In genomic region chr1:180166436-180166800, GRCh38 we compare ENCODE assay signal across 17 cellular contexts. TPM values are rescaled to one million over a fixed set of nuclear protein-coding genes. Genes with fewer than 3 reads are reported as not detected.
DNase-seq lines count a peak whose midpoint lies in the region; ATAC-seq and TF ChIP-seq lines count a peak whose summit lies in the region.
"Had no signal": no experiment of that assay in that cellular context is flagged by ENCODE, and none has a peak within 500 bp of the region (broad histone marks: within the 10 kb centered on the region; RNA-seq: fewer than 3 reads in every experiment).

No MANE protein-coding gene starts in this region.

- BruUV-seq in HCT116 (replicated peaks; lab: Mats Ljungman, UMichigan): no TSS peak

- H2BK15ac ChIP-seq in neuronal stem cell (ENCODE audit: low read length): no peak overlapping the region

- RAD21 ChIA-PET in HCT116 (lab: Charles Lee; ENCODE audit: low non-redundant PET in 1 of 2, low total read pairs in 2 of 2, uncharacterized antibody in 2 of 2, unreplicated experiment in 2 of 2): no interaction called here

- no peaks in the 10 kb centered on the region for H3K27me3 Mint-ChIP-seq in naive thymus-derived CD4-positive, alpha-beta T cell
- H3K27me3 Mint-ChIP-seq: T-cell had no signal

- peaks cover 5% of the 10 kb centered on the region; the same call in 1 of the 2 replicates for H3K79me2 ChIP-seq in HCT116 (ENCODE audit: insufficient read depth, low read length)

- POLR2A ChIA-PET in HCT116 (lab: Charles Lee): no interaction called here
- POLR2A ChIA-PET in naive thymus-derived CD4-positive, alpha-beta T cell (lab: Charles Lee): no interaction called here

- ATAC-seq in HCT116: no peak
- no peak for ATAC-seq in lung (ENCODE audit: insufficient read depth, low FRiP score)
- ATAC-seq in naive thymus-derived CD4-positive, alpha-beta T cell: no peak
- ATAC-seq: T-cell had no signal

- CTCF ChIA-PET in HCT116 (lab: Charles Lee): interaction anchor here (3.3 to 5.2 kb wide), 2 partner anchors 13 to 352 kb away, joined by 19 to 41 read pairs; no protein-coding TSS in a partner anchor
- CTCF ChIA-PET in naive thymus-derived CD4-positive, alpha-beta T cell (lab: Charles Lee): interaction anchor here (0.6 to 1.3 kb wide), 3 partner anchors 12 to 216 kb away, joined by 3 to 4 read pairs (median 4); no protein-coding TSS in a partner anchor

- H4K20me1 ChIP-seq in HCT116 (ENCODE audit: insufficient read depth): no peaks in the 10 kb centered on the region

- TF ChIP-seq POLR2A in HCT116 (IDR thresholded peaks at IDR 0.05; ENCODE audit: borderline replicate concordance, extremely low read depth, insufficient read depth, insufficient read length): no peak

- H2AFZ ChIP-seq in HCT116 (ENCODE audit: low read depth, low read length, poor library complexity, severe bottlenecking) (no peak overlapping the region), neuronal stem cell (ENCODE audit: low read length) (no peak overlapping the region)

- H3K18ac ChIP-seq in neuronal stem cell (ENCODE audit: low read length): no peak overlapping the region

- no peaks in the 10 kb centered on the region for H3K9me2 ChIP-seq in HCT116 (ENCODE audit: insufficient read depth)

- H2AK5ac ChIP-seq in neuronal stem cell (ENCODE audit: low read depth, low read length): no peak overlapping the region

- no peak overlapping the region for H3K4me2 ChIP-seq in HCT116 (ENCODE audit: low read length)
- no peak overlapping the region for H3K4me2 ChIP-seq in neuronal stem cell (ENCODE audit: insufficient read depth, low read length, poor library complexity, severe bottlenecking)

- H3K4me1 ChIP-seq in HCT116 (ENCODE audit: control insufficient read depth in 1 of 2, insufficient read depth in 2 of 2, low read length in 2 of 2) (peaks cover 29 to 46% of the 10 kb centered on the region in 2 experiments), ascending aorta (peaks cover 3 to 7% of the 10 kb centered on the region in 2 donors), lung (ENCODE audit: control insufficient read depth in 2 of 2, insufficient read depth in 2 of 2, low read length in 2 of 2) (peaks cover 0 to 28% of the 10 kb centered on the region in 2 donors), skeletal muscle tissue (ENCODE audit: control insufficient read depth in 3 of 3, insufficient read depth in 3 of 3, low read length in 3 of 3) (peaks cover 52 to 54% (median 53%) of the 10 kb centered on the region in 3 donors), neuronal stem cell (ENCODE audit: control insufficient read depth in 2 of 2, insufficient read depth in 1 of 2, low read depth in 1 of 2, low read length in 2 of 2) (peaks cover 0 to 9% of the 10 kb centered on the region in 2 donors)
- no peaks in the 10 kb centered on the region for H3K4me1 ChIP-seq in naive thymus-derived CD4-positive, alpha-beta T cell (ENCODE audit: control insufficient read depth in 2 of 2, insufficient read depth in 2 of 2, low read length in 2 of 2)

- H3K4ac ChIP-seq in neuronal stem cell (ENCODE audit: low read length): no peak overlapping the region

- no peak overlapping the region for H2BK5ac ChIP-seq in neuronal stem cell (ENCODE audit: low read length)

- H3K23ac ChIP-seq in neuronal stem cell (ENCODE audit: low read depth, low read length, poor library complexity): no peak overlapping the region

- H3K79me1 ChIP-seq in neuronal stem cell (ENCODE audit: low read depth, low read length): no peaks in the 10 kb centered on the region

- H3K4me3 Mint-ChIP-seq in naive thymus-derived CD4-positive, alpha-beta T cell: no peak overlapping the region
- H3K4me3 Mint-ChIP-seq: mesothelial cell of epicardium, T-cell had no signal

- H3K27me3 ChIP-seq in HCT116 (ENCODE audit: insufficient read depth, low read length) (no peaks in the 10 kb centered on the region), ascending aorta (no peaks in the 10 kb centered on the region), lung (ENCODE audit: control insufficient read depth, insufficient read depth) (no peaks in the 10 kb centered on the region), skeletal muscle tissue (ENCODE audit: control insufficient read depth in 3 of 3, insufficient read depth in 3 of 3, low read length in 3 of 3) (no peaks in the 10 kb centered on the region), neuronal stem cell (ENCODE audit: control insufficient read depth in 3 of 3, insufficient read depth in 3 of 3, low read depth in 1 of 3, low read length in 3 of 3) (no peaks in the 10 kb centered on the region)
- no peaks in the 10 kb centered on the region for H3K27me3 ChIP-seq in naive thymus-derived CD4-positive, alpha-beta T cell (ENCODE audit: control insufficient read depth in 2 of 2, insufficient read depth in 2 of 2, low read length in 2 of 2)
- H3K27me3 ChIP-seq: MG63 had no signal

- H3K27ac ChIP-seq in HCT116 (ENCODE audit: low read depth, low read length) (peak overlapping the region; percentile 70), ascending aorta (peak overlapping the region; percentile 35 to 38), lung (ENCODE audit: low read depth in 1 of 2, low read length in 1 of 2) (peak overlapping the region; percentile 48 to 82), skeletal muscle tissue (ENCODE audit: low read depth, low read length) (peak overlapping the region; percentile 82), neuronal stem cell (replicated peaks; ENCODE audit: low read length) (no peak overlapping the region)
- no peak overlapping the region for H3K27ac ChIP-seq in naive thymus-derived CD4-positive, alpha-beta T cell (ENCODE audit: low read depth, low read length)

- TF ChIP-seq CTCF in HCT116 (IDR thresholded peaks at IDR 0.05 in 2 of 3, conservative IDR thresholded peaks at IDR 0.05 in 1 of 3; ENCODE audit: borderline replicate concordance in 1 of 3, insufficient read depth in 1 of 3, low read depth in 2 of 3, low read length in 2 of 3) (no peak), ascending aorta (IDR thresholded peaks at IDR 0.05) (no peak), lung (IDR thresholded peaks at IDR 0.05; ENCODE audit: control extremely low read depth, extremely low read depth) (no peak)

- peaks cover 0 to 13% (median 8%) of the 10 kb centered on the region in 7 donors for H3K4me1 Mint-ChIP-seq in naive thymus-derived CD4-positive, alpha-beta T cell

- intact Hi-C loops in HCT116 (cut with micrococcal nuclease) (loop anchor here (5.0 kb wide), 1 partner anchor 214 kb away; the partner anchor contains the start of gene CEP350), ascending aorta (cut with DNase I) (no loop called here)
- intact Hi-C loops in naive thymus-derived CD4-positive, alpha-beta T cell (cut with micrococcal nuclease): no loop called here

- DNase-seq in HCT116 (ENCODE audit: low read depth, low spot score) (no peak), ascending aorta (ENCODE audit: low spot score in 2 of 2) (no peak), lung (ENCODE audit: low spot score) (no peak), neuronal stem cell (ENCODE audit: low spot score) (no peak)
- no peak for DNase-seq in activated T-cell treated with anti-CD3 and anti-CD28 coated beads, Interleukin-2, amount 50 U/mL, for 48 hours
- DNase-seq in naive thymus-derived CD4-positive, alpha-beta T cell: no peak
- DNase-seq: activated CD4-positive, alpha-beta T cell treated with anti-CD3 and anti-CD28 coated beads for 4 hours; DND-41; GOT3; kidney; MG63; NCI-H146; SHP77; stimulated activated CD8-positive, alpha-beta memory T cell treated with anti-CD3 and anti-CD28 coated beads, Interleukin-4, amount 100 ng/mL, for 48 hours; T-cell had no signal

- H3K36me3 ChIP-seq in HCT116 (ENCODE audit: control insufficient read depth in 1 of 2, insufficient read depth in 2 of 2, low read length in 2 of 2) (no peaks in the 10 kb centered on the region), ascending aorta (peaks cover 0 to 7% of the 10 kb centered on the region in 2 donors), lung (ENCODE audit: control insufficient read depth in 2 of 2, insufficient read depth in 2 of 2, low read length in 2 of 2) (peaks cover 0 to 18% of the 10 kb centered on the region in 2 donors), skeletal muscle tissue (ENCODE audit: control insufficient read depth in 3 of 3, insufficient read depth in 3 of 3, low read length in 3 of 3) (peaks cover 0 to 4% (median 0%) of the 10 kb centered on the region in 3 donors), neuronal stem cell (replicated peaks in 1 of 2; ENCODE audit: control insufficient read depth in 2 of 2, insufficient read depth in 2 of 2, low read length in 2 of 2) (peaks cover 4 to 5% of the 10 kb centered on the region in 2 donors)
- peaks cover 0 to 25% (median 0%) of the 10 kb centered on the region in 3 experiments for H3K36me3 ChIP-seq in naive thymus-derived CD4-positive, alpha-beta T cell (ENCODE audit: control insufficient read depth in 2 of 3, insufficient read depth in 3 of 3, low read length in 3 of 3)

- H3K14ac ChIP-seq in neuronal stem cell (ENCODE audit: low read length): no peak overlapping the region

- peaks cover 0 to 15% (median 0%) of the 10 kb centered on the region in 5 donors for H3K36me3 Mint-ChIP-seq in naive thymus-derived CD4-positive, alpha-beta T cell

- H3K4me3 ChIP-seq in HCT116 (replicated peaks in 1 of 2; ENCODE audit: low read depth in 1 of 2, low read length in 2 of 2): no peak overlapping the region
- no peak overlapping the region for H3K4me3 ChIP-seq in ascending aorta
- H3K4me3 ChIP-seq in lung: no peak overlapping the region
- H3K4me3 ChIP-seq in skeletal muscle tissue (ENCODE audit: low read length in 3 of 3): peak overlapping the region in 2 of 3 donors; percentile 6 to 63
- no peak overlapping the region for H3K4me3 ChIP-seq in neuronal stem cell (ENCODE audit: low read length in 2 of 2)
- H3K4me3 ChIP-seq in naive thymus-derived CD4-positive, alpha-beta T cell (ENCODE audit: low read length): no peak overlapping the region
- H3K4me3 ChIP-seq: MG63 had no signal

- no peak overlapping the region for H2BK12ac ChIP-seq in neuronal stem cell (ENCODE audit: low read length)

- H3K9ac ChIP-seq in HCT116 (ENCODE audit: low read length) (0 out of 2 replicates have a peak overlapping the region, but pooled peaks have one; percentile 57), skeletal muscle tissue (ENCODE audit: low read depth in 1 of 3, low read length in 3 of 3) (peak overlapping the region; percentile 45 to 73 (median 72)), neuronal stem cell (ENCODE audit: low read depth, low read length, poor library complexity) (no peak overlapping the region)

- TF ChIP-seq RAD21 in HCT116 (IDR thresholded peaks at IDR 0.05; ENCODE audit: low read depth): no peak

- H2BK120ac ChIP-seq in neuronal stem cell (ENCODE audit: low read depth, low read length): no peak overlapping the region

- no peak overlapping the region for H4K8ac ChIP-seq in neuronal stem cell (ENCODE audit: low read depth, low read length)

- H3K27ac Mint-ChIP-seq in naive thymus-derived CD4-positive, alpha-beta T cell: no peak overlapping the region
- H3K27ac Mint-ChIP-seq: T-cell had no signal

- H3K9me3 Mint-ChIP-seq in naive thymus-derived CD4-positive, alpha-beta T cell: no peaks in the 10 kb centered on the region
- H3K9me3 Mint-ChIP-seq: mesothelial cell of epicardium, T-cell had no signal

- no peak overlapping the region for H4K91ac ChIP-seq in neuronal stem cell (ENCODE audit: low read depth, low read length, poor library complexity)

- H3K9me3 ChIP-seq in HCT116 (ENCODE audit: control insufficient read depth in 1 of 2, insufficient read depth in 1 of 2, low read depth in 1 of 2, low read length in 2 of 2) (no peaks in the 10 kb centered on the region), ascending aorta (no peaks in the 10 kb centered on the region), lung (ENCODE audit: control insufficient read depth in 2 of 2, insufficient read depth in 1 of 2, low read length in 1 of 2) (no peaks in the 10 kb centered on the region), skeletal muscle tissue (ENCODE audit: control insufficient read depth in 3 of 3, low read length in 3 of 3) (no peaks in the 10 kb centered on the region), neuronal stem cell (replicated peaks in 1 of 2; ENCODE audit: control insufficient read depth in 2 of 2, insufficient read depth in 1 of 2, low read depth in 1 of 2, low read length in 2 of 2) (no peaks in the 10 kb centered on the region)
- no peaks in the 10 kb centered on the region for H3K9me3 ChIP-seq in naive thymus-derived CD4-positive, alpha-beta T cell (ENCODE audit: control insufficient read depth in 2 of 3, low read length in 3 of 3)
- H3K9me3 ChIP-seq: MG63 had no signal

- 92% methylated on average over 5 of the region's 5 CpGs for WGBS in lung, 2 donors
- no CpG with 5 or more reads among the region's 5 CpGs for WGBS in neuronal stem cell (ENCODE audit: extremely low coverage in 2 of 2, insufficient read length in 2 of 2, insufficient replicate concordance in 1 of 2), 2 donors

RNA-seq across cellular contexts. Expression of gene QSOX1, which starts 11.7 kb away (rescaled TPM):
- total RNA-seq in HCT116 (2021; ENCODE audit: unreplicated experiment) (89.2 TPM), ascending aorta (200 TPM), lung (100 to 1,000 TPM; 170 to 537 TPM), skeletal muscle tissue (4.2 TPM)
- 111 and 113 TPM in 2 replicates for polyA plus RNA-seq in HCT116 (2012)
- 100 to 1,000 TPM; 244 to 268 TPM for polyA plus RNA-seq in lung
- polyA plus RNA-seq in neuronal stem cell (2013, experiment 1 of 2): 31.6 TPM
- polyA plus RNA-seq in neuronal stem cell (2013, experiment 2 of 2): 30.8 TPM
- 10 to 100 TPM; 22.1 to 55.6 (median 25.6) TPM for total RNA-seq in naive thymus-derived CD4-positive, alpha-beta T cell
- polyA plus RNA-seq in naive thymus-derived CD4-positive, alpha-beta T cell: 10 to 100 TPM in 1 of 2 donors, 1 to 10 TPM in 1; 9.3 to 11.7 TPM

Comparison
In these comparisons a context has a peak if more than half of its experiments do, and no peak if none do; other contexts are left out.
1. H3K27ac ChIP-seq: peak in HCT116 (single experiment), ascending aorta (2 of 2), lung (2 of 2) and skeletal muscle tissue (single experiment); none in neuronal stem cell (single experiment) and naive thymus-derived CD4-positive, alpha-beta T cell (single experiment).
2. H3K4me3 ChIP-seq: peak in skeletal muscle tissue (2 of 3); none in HCT116 (0 of 2), ascending aorta (0 of 2), lung (single experiment), neuronal stem cell (0 of 2) and naive thymus-derived CD4-positive, alpha-beta T cell (single experiment).